24 cellular contexts compared by ENCODE assay signal in the genomic region with DNA sequence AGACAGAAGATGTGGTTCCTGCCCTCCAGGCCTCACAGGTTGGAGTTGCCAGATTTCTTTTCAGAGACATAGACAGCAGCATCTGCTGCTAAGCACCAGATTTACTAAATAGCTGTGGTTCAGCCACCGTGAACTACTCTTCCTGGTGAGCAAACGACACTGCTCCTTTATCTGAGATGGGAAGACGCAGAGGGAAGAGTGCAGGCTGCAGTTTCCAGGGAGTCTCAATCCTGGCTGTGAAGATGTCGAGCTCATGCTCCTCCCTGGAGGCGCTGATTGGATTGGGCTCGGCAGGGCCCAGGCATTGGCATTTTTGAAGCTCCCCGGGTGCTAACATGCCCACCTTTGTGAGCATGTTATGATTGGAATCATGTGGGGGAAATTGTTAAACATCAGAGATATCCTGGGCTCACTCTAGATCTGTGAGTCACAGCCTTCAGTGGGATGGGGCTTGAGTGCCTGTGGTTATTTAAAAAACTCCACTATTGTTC.
A peak's percentile ranks its signal among the peaks of the same experiment; 100 is the strongest.
DNase-seq lines count a peak whose midpoint lies in the region; TF ChIP-seq lines count a peak whose summit lies in the region.
"Had no signal": no experiment of that assay in that cellular context is flagged by ENCODE, and none has a peak within 500 bp of the region (broad histone marks: within the 10 kb centered on the region; RNA-seq: fewer than 3 reads in every experiment).

No MANE protein-coding gene starts in this region.

- TF ChIP-seq CTCF in esophagus muscularis mucosa (IDR thresholded peaks at IDR 0.05) (no peak), osteocyte (IDR thresholded peaks at IDR 0.05) (no peak), GM13976 (IDR thresholded peaks at IDR 0.05; ENCODE audit: borderline replicate concordance, control extremely low read depth, extremely low read depth, insufficient read depth, missing control alignments) (no peak)

- intact Hi-C loops in esophagus muscularis mucosa (cut with DNase I) = no loop called here

- no peak for TF ChIP-seq POLR2A in esophagus muscularis mucosa (IDR thresholded peaks at IDR 0.05; ENCODE audit: low read depth)

- no peaks in the 10 kb centered on the region for H3F3A ChIP-seq in GM23248 (ENCODE audit: insufficient read depth)

- WGBS in GM23248 (ENCODE audit: low coverage in 1 of 2, low lambda C conversion rate in 2 of 2, missing lambda C conversion rate in 2 of 2), 2 experiments = 41 to 61% methylated on average over 7 of the region's 7 CpGs
- WGBS in esophagus muscularis mucosa = 89% methylated on average over 7 of the region's 7 CpGs

- H3K27me3 ChIP-seq in GM23248 (replicated peaks; ENCODE audit: insufficient read depth) (no peaks in the 10 kb centered on the region), esophagus muscularis mucosa (no peaks in the 10 kb centered on the region)
- H3K27me3 ChIP-seq: body of pancreas, hepatocyte, suprapubic skin had no signal

- no peak overlapping the region for H3K4me2 ChIP-seq in GM23248 (ENCODE audit: unreplicated experiment)
- H3K4me2 ChIP-seq: hepatocyte, SK-N-SH had no signal

- no peak overlapping the region for H3K4me3 Mint-ChIP-seq in osteocyte (ENCODE audit: unreplicated experiment)
- H3K4me3 Mint-ChIP-seq: activated CD4-positive, alpha-beta T cell treated with anti-CD3 and anti-CD28 coated beads for 36 hours; CD4-positive, CD25-positive, alpha-beta regulatory T cell; IgD-negative memory B cell; T-helper 17 cell had no signal

- no peak for TF ChIP-seq EP300 in esophagus muscularis mucosa (IDR thresholded peaks at IDR 0.05)

- H3K79me2 ChIP-seq in GM23248 (ENCODE audit: insufficient read depth) = no peaks in the 10 kb centered on the region
- H3K79me2 ChIP-seq: hepatocyte had no signal

- H3K9ac ChIP-seq in GM23248 = no peak overlapping the region
- H3K9ac ChIP-seq: SK-N-SH had no signal

- no peaks in the 10 kb centered on the region for H3K9me3 Mint-ChIP-seq in osteocyte (ENCODE audit: unreplicated experiment)
- H3K9me3 Mint-ChIP-seq: CD4-positive, CD25-positive, alpha-beta regulatory T cell had no signal

- H3K36me3 Mint-ChIP-seq in osteocyte (ENCODE audit: unreplicated experiment) = no peaks in the 10 kb centered on the region
- H3K36me3 Mint-ChIP-seq: CD4-positive, CD25-positive, alpha-beta regulatory T cell; IgD-negative memory B cell had no signal

- H3K27me3 Mint-ChIP-seq in osteocyte (ENCODE audit: unreplicated experiment) = no peaks in the 10 kb centered on the region
- H3K27me3 Mint-ChIP-seq: activated CD4-positive, alpha-beta T cell treated with anti-CD3 and anti-CD28 coated beads for 36 hours; CD4-positive, CD25-positive, alpha-beta regulatory T cell had no signal

- H4K20me1 ChIP-seq in GM23248 (ENCODE audit: insufficient read depth) = no peaks in the 10 kb centered on the region

- no peaks in the 10 kb centered on the region for H3K9me2 ChIP-seq in GM23248 (ENCODE audit: insufficient read depth)
- H3K9me2 ChIP-seq: SK-N-SH had no signal

- H3K27ac ChIP-seq in GM23248 (no peak overlapping the region), esophagus muscularis mucosa (replicated peaks in 1 of 4) (no peak overlapping the region)
- H3K27ac ChIP-seq: body of pancreas, epithelial cell of prostate, hepatocyte, psoas muscle, suprapubic skin had no signal

- peaks cover 14% of the 10 kb centered on the region for H3K4me1 ChIP-seq in GM23248 (ENCODE audit: insufficient read depth)
- no peaks in the 10 kb centered on the region for H3K4me1 ChIP-seq in esophagus muscularis mucosa
- H3K4me1 ChIP-seq: body of pancreas, psoas muscle, suprapubic skin had no signal

- no peaks in the 10 kb centered on the region for H3K4me1 Mint-ChIP-seq in osteocyte (ENCODE audit: unreplicated experiment)
- H3K4me1 Mint-ChIP-seq: activated CD4-positive, alpha-beta T cell treated with anti-CD3 and anti-CD28 coated beads for 36 hours; CD4-positive, CD25-positive, alpha-beta regulatory T cell; IgD-negative memory B cell; T-helper 17 cell had no signal

- H3K9me3 ChIP-seq in GM23248 (ENCODE audit: low read depth) (no peaks in the 10 kb centered on the region), esophagus muscularis mucosa (no peaks in the 10 kb centered on the region)
- H3K9me3 ChIP-seq: body of pancreas, psoas muscle, SK-N-SH, suprapubic skin had no signal

- H2AFZ ChIP-seq in GM23248 = no peak overlapping the region
- H2AFZ ChIP-seq: hepatocyte had no signal

- H3K36me3 ChIP-seq in GM23248 (ENCODE audit: low read depth) (no peaks in the 10 kb centered on the region), esophagus muscularis mucosa (no peaks in the 10 kb centered on the region)
- H3K36me3 ChIP-seq: suprapubic skin had no signal

- H3K4me3 ChIP-seq in GM23248 = no peak overlapping the region
- no peak overlapping the region for H3K4me3 ChIP-seq in esophagus muscularis mucosa
- H3K4me3 ChIP-seq: body of pancreas, hepatocyte, psoas muscle, suprapubic skin had no signal

- in situ Hi-C loops in GM23248 (cut with MboI) (no loop called here), GM13976 (cut with MboI; ENCODE audit: low sequenced_read_pairs, unreplicated experiment) (no loop called here)

- no peak overlapping the region for H3K27ac Mint-ChIP-seq in osteocyte (ENCODE audit: unreplicated experiment)
- H3K27ac Mint-ChIP-seq: activated CD4-positive, alpha-beta T cell treated with anti-CD3 and anti-CD28 coated beads for 36 hours; CD4-positive, CD25-positive, alpha-beta regulatory T cell; IgD-negative memory B cell; T-helper 17 cell had no signal

- DNase-seq in GM23248 = peak; percentile 50
- peak; percentile 67 for DNase-seq in RPMI7951 (ENCODE audit: low read depth)
- peak; percentile 57 for DNase-seq in esophagus muscularis mucosa (ENCODE audit: extremely low spot score)
- DNase-seq in osteocyte (ENCODE audit: extremely low spot score, unreplicated experiment) = peak; percentile 57
- no peak for DNase-seq in GM13976 (ENCODE audit: low spot score)
- no peak for DNase-seq in SK-N-DZ (ENCODE audit: low spot score)
- DNase-seq in activated gamma-delta T cell treated with Interleukin-2 at 50 U/mL for 16 hours = no peak
- DNase-seq in NCI-H1092 (lab: John Stamatoyannopoulos, UW) = no peak
- DNase-seq: activated CD4-positive, alpha-beta T cell treated with anti-CD3 and anti-CD28 coated beads for 36 hours; activated effector memory CD4-positive, alpha-beta T cell treated with anti-CD3 and anti-CD28 coated beads, Interleukin-2, amount 50 U/mL, for 16 hours; activated T-cell treated with anti-CD3 and anti-CD28 coated beads for 4 hours; body of pancreas; CD4-positive, CD25-positive, alpha-beta regulatory T cell; H7; NCI-H1105 treated with DMSO at 0.1 percent for 48 hours; NCI-H748 treated with DMSO at 0.1 percent for 48 hours; psoas muscle; SK-N-SH; stimulated activated naive CD4-positive, alpha-beta T cell; T-helper 17 cell had no signal

Comparison
In these comparisons a context has a peak if more than half of its experiments do, and no peak if none do; other contexts are left out.
1. DNase-seq: peak in GM23248 (single experiment), RPMI7951 (single experiment), esophagus muscularis mucosa (single experiment) and osteocyte (single experiment); none in GM13976 (single experiment), SK-N-DZ (single experiment), activated gamma-delta T cell treated with Interleukin-2 at 50 U/mL for 16 hours (single experiment) and NCI-H1092 (single experiment).